ENCODE assay signal across 8 cellular contexts in the genomic region with DNA sequence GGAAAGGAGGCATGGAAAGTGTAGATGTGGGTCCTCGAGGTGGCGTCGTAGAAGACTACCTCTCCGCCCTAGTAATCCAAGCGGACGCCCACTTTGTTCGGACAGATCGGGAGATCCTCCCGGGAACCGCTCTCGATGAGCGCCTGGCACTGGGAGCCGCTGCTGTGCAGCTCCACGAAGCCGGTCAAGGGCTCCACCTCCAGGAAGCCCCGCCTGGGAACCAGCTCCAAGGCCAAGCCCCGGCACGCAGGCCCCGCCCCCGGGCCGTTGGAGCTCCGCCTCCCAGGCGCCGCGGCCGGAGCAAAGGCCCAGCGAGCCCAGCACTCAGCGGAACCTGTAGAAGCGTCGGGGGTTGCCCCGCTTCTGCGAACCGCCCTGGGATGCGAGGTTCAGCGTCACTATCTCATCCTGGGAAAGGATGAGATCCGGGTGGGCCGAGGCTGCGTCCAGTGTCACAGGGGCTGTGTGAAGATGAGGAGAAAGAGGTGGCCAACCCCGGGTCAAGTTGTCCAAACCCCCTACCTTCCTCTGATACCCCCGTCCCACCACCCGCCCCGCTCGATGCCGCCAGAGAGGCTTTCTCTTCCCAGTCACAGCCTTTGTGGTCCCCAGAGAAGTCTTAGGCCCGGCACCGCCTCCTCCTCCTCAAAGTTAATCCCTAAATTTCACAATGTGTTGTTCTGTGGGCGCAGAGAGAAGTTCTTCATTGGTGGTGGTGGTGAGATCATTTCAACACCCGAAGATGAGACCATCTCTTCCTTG. TPM values are rescaled to one million over a fixed set of nuclear protein-coding genes. Genes with fewer than 3 reads are reported as not detected.
DNase-seq lines count a peak whose midpoint lies in the region; ATAC-seq lines count a peak whose summit lies in the region.

No MANE protein-coding gene starts in this region.

- H3K27ac ChIP-seq in effector memory CD4-positive, alpha-beta T cell (ENCODE audit: insufficient read depth, low read length, poor library complexity, severe bottlenecking) = no peak overlapping the region

- DNase-seq in NCI-H82 treated with DMSO at 0.1 percent for 48 hours (lab: John Stamatoyannopoulos, UW; ENCODE audit: unreplicated experiment) (peak; percentile 44), lung microvascular endothelial cell (ENCODE audit: low read depth in 2 of 2) (peak; percentile 83 to 87)
- DNase-seq in activated CD8-positive, alpha-beta memory T cell treated with anti-CD3 and anti-CD28 coated beads for 4 hours (ENCODE audit: low read depth in 2 of 2) = peak; percentile 19 to 24
- DNase-seq in effector memory CD4-positive, alpha-beta T cell = peak; percentile 46 to 69 (median 56)
- DNase-seq in stimulated activated CD4-positive, alpha-beta T cell treated with anti-CD3 and anti-CD28 coated beads, Interleukin-4, amount 100 ng/mL, for 4 hours = peak; percentile 60 to 67

- H3K4me3 ChIP-seq in effector memory CD4-positive, alpha-beta T cell (ENCODE audit: insufficient read depth, low read depth, low read length, poor library complexity, severe bottlenecking) = peak overlapping the region; percentile 46

- H3K27me3 ChIP-seq in effector memory CD4-positive, alpha-beta T cell (replicated peaks; ENCODE audit: control insufficient read depth, insufficient read depth, low read length, poor library complexity, severe bottlenecking) = peaks cover 10% of the 10 kb centered on the region

- peak overlapping the region; percentile 40; the same call in 1 of the 2 replicates for H3K9ac ChIP-seq in ES-I3 (ENCODE audit: low read depth, low read length)

- peak; percentile 76 for ATAC-seq in HG02759 (IDR thresholded peaks at IDR 0.05; ENCODE audit: unreplicated experiment)
- no peak for ATAC-seq in HG02840 (IDR thresholded peaks at IDR 0.05; ENCODE audit: low FRiP score, unreplicated experiment)

- no peaks in the 10 kb centered on the region for H3K36me3 ChIP-seq in ES-I3 (ENCODE audit: insufficient read depth, low read length)
- H3K36me3 ChIP-seq in effector memory CD4-positive, alpha-beta T cell (ENCODE audit: control insufficient read depth, insufficient read depth, low read length) = no peaks in the 10 kb centered on the region

- no peaks in the 10 kb centered on the region for H3K9me3 ChIP-seq in ES-I3 (ENCODE audit: control insufficient read depth, insufficient read depth, low read length)
- H3K9me3 ChIP-seq in effector memory CD4-positive, alpha-beta T cell (ENCODE audit: control insufficient read depth, low read length) = no peaks in the 10 kb centered on the region

- H3K4me1 ChIP-seq in ES-I3 (ENCODE audit: insufficient read depth, low read length) = 0 out of 2 replicates have a peak, but pooled peaks cover 5% of the 10 kb centered on the region
- peaks cover 35% of the 10 kb centered on the region for H3K4me1 ChIP-seq in effector memory CD4-positive, alpha-beta T cell (ENCODE audit: control insufficient read depth, insufficient read depth, low read length, poor library complexity, severe bottlenecking)

RNA-seq across cellular contexts. Expression of gene TRIM31, which starts 10.8 kb away (rescaled TPM):
- total RNA-seq in lung microvascular endothelial cell = not detected in 2 replicates

RNA-seq across cellular contexts. Expression of gene RNF39, which starts 26.6 kb away (rescaled TPM):
- not detected in 2 replicates for total RNA-seq in lung microvascular endothelial cell

RNA-seq across cellular contexts. Expression of gene TRIM40, which starts 33.8 kb away (rescaled TPM):
- not detected in 2 replicates for total RNA-seq in lung microvascular endothelial cell

RNA-seq across cellular contexts. Expression of gene PPP1R11, which starts 35.1 kb away (rescaled TPM):
- total RNA-seq in lung microvascular endothelial cell = 7.8 and 12.3 TPM in 2 replicates

RNA-seq across cellular contexts. Expression of gene POLR1H, which starts 41.1 kb away (rescaled TPM):
- total RNA-seq in lung microvascular endothelial cell = 31.9 and 32.7 TPM in 2 replicates

Comparison
In these comparisons a context has a peak if more than half of its experiments do, and no peak if none do; other contexts are left out.
1. DNase-seq: peak in every context shown above with its lines; median percentile 85 in lung microvascular endothelial cell; 64 in stimulated activated CD4-positive, alpha-beta T cell treated with anti-CD3 and anti-CD28 coated beads, Interleukin-4, amount 100 ng/mL, for 4 hours; 56 in effector memory CD4-positive, alpha-beta T cell; 44 in NCI-H82 treated with DMSO at 0.1 percent for 48 hours; 22 in activated CD8-positive, alpha-beta memory T cell treated with anti-CD3 and anti-CD28 coated beads for 4 hours.